Comparison of ENCODE assay signal across 9 cellular contexts in genomic region chr20:37670426-37670825, GRCh38. TPM values are rescaled to one million over a fixed set of nuclear protein-coding genes. Genes with fewer than 3 reads are reported as not detected.
DNase-seq lines count a peak whose midpoint lies in the region; TF ChIP-seq lines count a peak whose summit lies in the region.
"Had no signal": no experiment of that assay in that cellular context is flagged by ENCODE, and none has a peak within 500 bp of the region (broad histone marks: within the 10 kb centered on the region; RNA-seq: fewer than 3 reads in every experiment).

No MANE protein-coding gene starts in this region.

- DNase-seq in G401 (ENCODE audit: low spot score) (peak; percentile 53), NCI-H446 treated with DMSO at 0.1 percent for 48 hours (lab: John Stamatoyannopoulos, UW) (peak; percentile 38), foreskin fibroblast (peak; percentile 28 to 78), HPDE6-E6E7 (ENCODE audit: extremely low spot score) (no peak), RKO (ENCODE audit: low spot score) (no peak), SKM-1 treated with dmso at 0.1 percent for 144 hours (lab: John Stamatoyannopoulos, UW; ENCODE audit: unreplicated experiment) (no peak), HuH-7.5 (ENCODE audit: low spot score) (no peak)
- DNase-seq: activated CD4-positive, alpha-beta T cell treated with anti-CD3 and anti-CD28 coated beads for 36 hours had no signal

- in situ Hi-C loops in G401 (cut with HindIII; ENCODE audit: low sequenced_read_pairs), result no loop called here

- no peak for TF ChIP-seq CTCF in foreskin fibroblast (IDR thresholded peaks at IDR 0.05; ENCODE audit: low read depth, low read length)

- no peaks in the 10 kb centered on the region for H3K36me3 ChIP-seq in skeletal muscle satellite cell (ENCODE audit: insufficient read depth, low read length)

- peak overlapping the region; percentile 84 for H3K4me2 ChIP-seq in skeletal muscle satellite cell (ENCODE audit: low read length)

- H3K9ac ChIP-seq in skeletal muscle satellite cell (ENCODE audit: low read depth, low read length), result no peak overlapping the region

- H3K4me3 ChIP-seq in foreskin fibroblast (ENCODE audit: low read depth in 1 of 2, low read length in 2 of 2) (peak overlapping the region; percentile 22 to 40), skeletal muscle satellite cell (ENCODE audit: low read length) (peak overlapping the region; percentile 62)

- peaks cover 7% of the 10 kb centered on the region for H3K4me1 ChIP-seq in skeletal muscle satellite cell (ENCODE audit: control insufficient read depth, insufficient read depth, low read length)

- no peaks in the 10 kb centered on the region for H3K9me3 ChIP-seq in skeletal muscle satellite cell (replicated peaks; ENCODE audit: low read length)

- H3K27me3 ChIP-seq in skeletal muscle satellite cell (ENCODE audit: control insufficient read depth, insufficient read depth, low read length), result peaks cover 68% of the 10 kb centered on the region

RNA-seq across cellular contexts. Expression of gene CTNNBL1, which starts 23.4 kb away (rescaled TPM):
- total RNA-seq in G401 (2014; rRNA removed; shearing (Covaris generic)), result 81.2 and 119 TPM in 2 replicates
- total RNA-seq in skeletal muscle satellite cell (2012; rRNA removed), result 24.5 and 29.2 TPM in 2 replicates

Comparison
In these comparisons a context has a peak if more than half of its experiments do, and no peak if none do; other contexts are left out.
1. DNase-seq: peak in G401 (single experiment), NCI-H446 treated with DMSO at 0.1 percent for 48 hours (single experiment) and foreskin fibroblast (2 of 2); none in HPDE6-E6E7 (single experiment), RKO (single experiment), SKM-1 treated with dmso at 0.1 percent for 144 hours (single experiment) and HuH-7.5 (single experiment).